Comparison of ENCODE assay signal across 1 cellular context in genomic region chr2:152683400-152683799, GRCh38.
TF ChIP-seq lines count a peak whose summit lies in the region.

No MANE protein-coding gene starts in this region.

TF ChIP-seq in HepG2, 621 proteins besides CTCF, POLR2A, EP300 and RAD21 (continued from another document):
- TF ChIP-seq, protein P1, sequence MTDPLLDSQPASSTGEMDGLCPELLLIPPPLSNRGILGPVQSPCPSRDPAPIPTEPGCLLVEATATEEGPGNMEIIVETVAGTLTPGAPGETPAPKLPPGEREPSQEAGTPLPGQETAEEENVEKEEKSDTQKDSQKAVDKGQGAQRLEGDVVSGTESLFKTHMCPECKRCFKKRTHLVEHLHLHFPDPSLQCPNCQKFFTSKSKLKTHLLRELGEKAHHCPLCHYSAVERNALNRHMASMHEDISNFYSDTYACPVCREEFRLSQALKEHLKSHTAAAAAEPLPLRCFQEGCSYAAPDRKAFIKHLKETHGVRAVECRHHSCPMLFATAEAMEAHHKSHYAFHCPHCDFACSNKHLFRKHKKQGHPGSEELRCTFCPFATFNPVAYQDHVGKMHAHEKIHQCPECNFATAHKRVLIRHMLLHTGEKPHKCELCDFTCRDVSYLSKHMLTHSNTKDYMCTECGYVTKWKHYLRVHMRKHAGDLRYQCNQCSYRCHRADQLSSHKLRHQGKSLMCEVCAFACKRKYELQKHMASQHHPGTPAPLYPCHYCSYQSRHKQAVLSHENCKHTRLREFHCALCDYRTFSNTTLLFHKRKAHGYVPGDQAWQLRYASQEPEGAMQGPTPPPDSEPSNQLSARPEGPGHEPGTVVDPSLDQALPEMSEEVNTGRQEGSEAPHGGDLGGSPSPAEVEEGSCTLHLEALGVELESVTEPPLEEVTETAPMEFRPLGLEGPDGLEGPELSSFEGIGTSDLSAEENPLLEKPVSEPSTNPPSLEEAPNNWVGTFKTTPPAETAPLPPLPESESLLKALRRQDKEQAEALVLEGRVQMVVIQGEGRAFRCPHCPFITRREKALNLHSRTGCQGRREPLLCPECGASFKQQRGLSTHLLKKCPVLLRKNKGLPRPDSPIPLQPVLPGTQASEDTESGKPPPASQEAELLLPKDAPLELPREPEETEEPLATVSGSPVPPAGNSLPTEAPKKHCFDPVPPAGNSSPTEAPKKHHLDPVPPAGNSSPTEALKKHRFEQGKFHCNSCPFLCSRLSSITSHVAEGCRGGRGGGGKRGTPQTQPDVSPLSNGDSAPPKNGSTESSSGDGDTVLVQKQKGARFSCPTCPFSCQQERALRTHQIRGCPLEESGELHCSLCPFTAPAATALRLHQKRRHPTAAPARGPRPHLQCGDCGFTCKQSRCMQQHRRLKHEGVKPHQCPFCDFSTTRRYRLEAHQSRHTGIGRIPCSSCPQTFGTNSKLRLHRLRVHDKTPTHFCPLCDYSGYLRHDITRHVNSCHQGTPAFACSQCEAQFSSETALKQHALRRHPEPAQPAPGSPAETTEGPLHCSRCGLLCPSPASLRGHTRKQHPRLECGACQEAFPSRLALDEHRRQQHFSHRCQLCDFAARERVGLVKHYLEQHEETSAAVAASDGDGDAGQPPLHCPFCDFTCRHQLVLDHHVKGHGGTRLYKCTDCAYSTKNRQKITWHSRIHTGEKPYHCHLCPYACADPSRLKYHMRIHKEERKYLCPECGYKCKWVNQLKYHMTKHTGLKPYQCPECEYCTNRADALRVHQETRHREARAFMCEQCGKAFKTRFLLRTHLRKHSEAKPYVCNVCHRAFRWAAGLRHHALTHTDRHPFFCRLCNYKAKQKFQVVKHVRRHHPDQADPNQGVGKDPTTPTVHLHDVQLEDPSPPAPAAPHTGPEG (CRISPR knock-in tag; IDR thresholded peaks at IDR 0.05), result no peak
- TF ChIP-seq FOXP4 (CRISPR knock-in tag; IDR thresholded peaks at IDR 0.05) (no peak), KLF6 (CRISPR knock-in tag; IDR thresholded peaks at IDR 0.05) (no peak), ZFY (CRISPR knock-in tag; IDR thresholded peaks at IDR 0.05) (no peak), ZNF547 (CRISPR knock-in tag; IDR thresholded peaks at IDR 0.05) (no peak), MAFK (conservative IDR thresholded peaks at IDR 0.05 in 1 of 2, IDR thresholded peaks at IDR 0.05 in 1 of 2; ENCODE audit: low read length in 2 of 2) (peak; percentile 60 to 62; a peak in 3 of 4 replicates), ZNF121 (CRISPR knock-in tag; IDR thresholded peaks at IDR 0.05) (no peak), MAFF (IDR thresholded peaks at IDR 0.05; ENCODE audit: low read depth, low read length) (peak; percentile 10; the same call in 1 of the 2 replicates), PAX8 (CRISPR knock-in tag; IDR thresholded peaks at IDR 0.05; ENCODE audit: borderline replicate concordance) (no peak), ZNF280B (CRISPR knock-in tag; IDR thresholded peaks at IDR 0.05; ENCODE audit: borderline replicate concordance) (no peak), PLRG1 (conservative IDR thresholded peaks at IDR 0.05) (no peak), ZNF235 (CRISPR knock-in tag; IDR thresholded peaks at IDR 0.05; ENCODE audit: borderline replicate concordance) (no peak)
- TF ChIP-seq, protein P2, sequence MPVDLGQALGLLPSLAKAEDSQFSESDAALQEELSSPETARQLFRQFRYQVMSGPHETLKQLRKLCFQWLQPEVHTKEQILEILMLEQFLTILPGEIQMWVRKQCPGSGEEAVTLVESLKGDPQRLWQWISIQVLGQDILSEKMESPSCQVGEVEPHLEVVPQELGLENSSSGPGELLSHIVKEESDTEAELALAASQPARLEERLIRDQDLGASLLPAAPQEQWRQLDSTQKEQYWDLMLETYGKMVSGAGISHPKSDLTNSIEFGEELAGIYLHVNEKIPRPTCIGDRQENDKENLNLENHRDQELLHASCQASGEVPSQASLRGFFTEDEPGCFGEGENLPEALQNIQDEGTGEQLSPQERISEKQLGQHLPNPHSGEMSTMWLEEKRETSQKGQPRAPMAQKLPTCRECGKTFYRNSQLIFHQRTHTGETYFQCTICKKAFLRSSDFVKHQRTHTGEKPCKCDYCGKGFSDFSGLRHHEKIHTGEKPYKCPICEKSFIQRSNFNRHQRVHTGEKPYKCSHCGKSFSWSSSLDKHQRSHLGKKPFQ (CRISPR knock-in tag; IDR thresholded peaks at IDR 0.05; ENCODE audit: insufficient replicate concordance), result no peak
